In genomic region chr6:133778414-133778813, GRCh38 we compare ENCODE assay signal across 15 cellular contexts.
DNase-seq lines count a peak whose midpoint lies in the region; ATAC-seq and TF ChIP-seq lines count a peak whose summit lies in the region.
"Had no signal": no experiment of that assay in that cellular context is flagged by ENCODE, and none has a peak within 500 bp of the region (broad histone marks: within the 10 kb centered on the region; RNA-seq: fewer than 3 reads in every experiment).

No MANE protein-coding gene starts in this region.

- no peaks in the 10 kb centered on the region for H3K36me3 ChIP-seq in heart left ventricle
- H3K36me3 ChIP-seq: stomach had no signal

- no peak overlapping the region for H3K4me3 Mint-ChIP-seq in activated T-cell treated with anti-CD3 and anti-CD28 coated beads, Interleukin-2, amount 50 U/mL, for 72 hours
- H3K4me3 Mint-ChIP-seq: central memory CD8-positive, alpha-beta T cell; naive thymus-derived CD4-positive, alpha-beta T cell had no signal

- no peak for TF ChIP-seq POLR2A in heart left ventricle (IDR thresholded peaks at IDR 0.05)

- WGBS in heart left ventricle, 4 donors, result 38 to 50% (median 49%) methylated on average over 1 of the region's 1 CpG

- peaks cover 0 to 5% (median 0%) of the 10 kb centered on the region in 12 donors for H3K9me3 ChIP-seq in heart left ventricle
- H3K9me3 ChIP-seq: stomach had no signal

- no peak for TF ChIP-seq CTCF in heart left ventricle (IDR thresholded peaks at IDR 0.05)

- peaks cover 0 to 12% (median 0%) of the 10 kb centered on the region in 12 donors for H3K4me1 ChIP-seq in heart left ventricle
- H3K4me1 ChIP-seq: stomach had no signal

- no peaks in the 10 kb centered on the region for H3K36me3 Mint-ChIP-seq in activated T-cell treated with anti-CD3 and anti-CD28 coated beads, Interleukin-2, amount 50 U/mL, for 72 hours (ENCODE audit: insufficient read depth in 2 of 2)
- H3K36me3 Mint-ChIP-seq: naive thymus-derived CD4-positive, alpha-beta T cell had no signal

- H3K27me3 Mint-ChIP-seq in activated T-cell treated with anti-CD3 and anti-CD28 coated beads, Interleukin-2, amount 50 U/mL, for 72 hours (ENCODE audit: low read depth), result no peaks in the 10 kb centered on the region
- H3K27me3 Mint-ChIP-seq: central memory CD8-positive, alpha-beta T cell had no signal

- DNase-seq in GM04504 (ENCODE audit: low read depth), result peak; percentile 66
- DNase-seq in amniotic stem cell (lab: John Stamatoyannopoulos, UW), result peak; percentile 38
- no peak for DNase-seq in heart left ventricle
- DNase-seq in skeletal muscle cell (ENCODE audit: low read depth), result peak; percentile 95
- no peak for DNase-seq in activated T-cell treated with anti-CD3 and anti-CD28 coated beads, Interleukin-2, amount 50 U/mL, for 72 hours
- DNase-seq in NOMO-1 treated with dmso at 0.1 percent for 144 hours (lab: John Stamatoyannopoulos, UW; ENCODE audit: unreplicated experiment), result no peak
- DNase-seq in ecto neural progenitor cell (ENCODE audit: low spot score), result no peak
- DNase-seq: activated CD8-positive, alpha-beta memory T cell treated with anti-CD3 and anti-CD28 coated beads, Interleukin-2, amount 50 U/mL, for 48 hours; Calu3; naive thymus-derived CD4-positive, alpha-beta T cell; stimulated activated CD4-positive, alpha-beta T cell treated with anti-CD3 and anti-CD28 coated beads, Interleukin-2, amount 100 ng/mL, for 24 hours; stomach had no signal

- no peak overlapping the region for H3K4me3 ChIP-seq in heart left ventricle
- no peak overlapping the region for H3K4me3 ChIP-seq in skeletal muscle cell (ENCODE audit: low read depth, low read length)
- H3K4me3 ChIP-seq: stomach had no signal

- no peaks in the 10 kb centered on the region for H3K27me3 ChIP-seq in heart left ventricle
- H3K27me3 ChIP-seq: stomach had no signal

- H3K9me3 Mint-ChIP-seq in activated T-cell treated with anti-CD3 and anti-CD28 coated beads, Interleukin-2, amount 50 U/mL, for 72 hours, result no peaks in the 10 kb centered on the region
- H3K9me3 Mint-ChIP-seq: central memory CD8-positive, alpha-beta T cell had no signal

- intact Hi-C loops in heart left ventricle (cut with DNase I), result no loop called here

- peak overlapping the region in 5 of 12 donors; percentile 30 to 74 (median 44) for H3K27ac ChIP-seq in heart left ventricle

- no peak overlapping the region for H3K27ac Mint-ChIP-seq in activated T-cell treated with anti-CD3 and anti-CD28 coated beads, Interleukin-2, amount 50 U/mL, for 72 hours
- H3K27ac Mint-ChIP-seq: naive thymus-derived CD4-positive, alpha-beta T cell had no signal

- peak in 3 of 4 donors; percentile 50 to 85 (median 65) for ATAC-seq in heart left ventricle
- ATAC-seq in activated T-cell treated with anti-CD3 and anti-CD28 coated beads, Interleukin-2, amount 50 U/mL, for 72 hours (replicated peaks in 1 of 2), result no peak
- ATAC-seq in HG03039 (IDR thresholded peaks at IDR 0.05; ENCODE audit: unreplicated experiment), result no peak
- ATAC-seq: naive thymus-derived CD4-positive, alpha-beta T cell; Panc1 had no signal

- no peaks in the 10 kb centered on the region for H3K4me1 Mint-ChIP-seq in activated T-cell treated with anti-CD3 and anti-CD28 coated beads, Interleukin-2, amount 50 U/mL, for 72 hours (ENCODE audit: low read depth)
- H3K4me1 Mint-ChIP-seq: central memory CD8-positive, alpha-beta T cell had no signal

Comparison
In these comparisons a context has a peak if more than half of its experiments do, and no peak if none do; other contexts are left out.
1. DNase-seq: peak in GM04504 (single experiment), amniotic stem cell (single experiment) and skeletal muscle cell (single experiment); none in heart left ventricle (0 of 5), activated T-cell treated with anti-CD3 and anti-CD28 coated beads, Interleukin-2, amount 50 U/mL, for 72 hours (0 of 2), NOMO-1 treated with dmso at 0.1 percent for 144 hours (single experiment) and ecto neural progenitor cell (single experiment).
2. ATAC-seq: peak in heart left ventricle (3 of 4); none in activated T-cell treated with anti-CD3 and anti-CD28 coated beads, Interleukin-2, amount 50 U/mL, for 72 hours (0 of 2) and HG03039 (single experiment).